Comparison of ENCODE assay signal across 15 cellular contexts in genomic region chr11:3830741-3831140, GRCh38. TPM values are rescaled to one million over a fixed set of nuclear protein-coding genes. Genes with fewer than 3 reads are reported as not detected.
DNase-seq lines count a peak whose midpoint lies in the region; ATAC-seq, FAIRE-seq and TF ChIP-seq lines count a peak whose summit lies in the region.
"Had no signal": no experiment of that assay in that cellular context is flagged by ENCODE, and none has a peak within 500 bp of the region (broad histone marks: within the 10 kb centered on the region; RNA-seq: fewer than 3 reads in every experiment).

No MANE protein-coding gene starts in this region.

- POLR2A ChIA-PET in K562 (lab: Yijun Ruan, JAX) = interaction anchor here (0.6 to 1.7 kb wide), 4 partner anchors 10 to 692 kb away, joined by 3 to 9 read pairs (median 3); partner anchors contain the start of gene RHOG

- H3K27ac ChIP-seq in K562 (ENCODE audit: extremely low read depth, low read depth, low read length) = peak overlapping the region; percentile 94

- no peak overlapping the region for H2AFZ ChIP-seq in K562 (ENCODE audit: low read depth, low read length)

- intact Hi-C loops in K562 (cut with micrococcal nuclease) = no loop called here

- no peak for TF ChIP-seq POLR2A in NB4 (IDR thresholded peaks at IDR 0.05; ENCODE audit: extremely low read depth, insufficient read length)
- no peak for TF ChIP-seq POLR2A in K562 (conservative IDR thresholded peaks at IDR 0.05)

- peaks cover 66% of the 10 kb centered on the region for H3K4me1 Mint-ChIP-seq in T-helper 1 cell treated with Interleukin-12 subunit alpha and Interleukin-12 subunit beta and Interleukin-4 antibody, amounts not matched to agents 30 μg/mL and 1 μg/mL, for 36 hours (ENCODE audit: low read depth)
- peaks cover 3% of the 10 kb centered on the region for H3K4me1 Mint-ChIP-seq in progenitor cell of endocrine pancreas (ENCODE audit: low read depth)

- H3K36me3 Mint-ChIP-seq in T-helper 1 cell treated with Interleukin-12 subunit alpha and Interleukin-12 subunit beta and Interleukin-4 antibody, amounts not matched to agents 30 μg/mL and 1 μg/mL, for 36 hours (ENCODE audit: low read depth) = peaks cover 59% of the 10 kb centered on the region
- peaks cover 10% of the 10 kb centered on the region for H3K36me3 Mint-ChIP-seq in progenitor cell of endocrine pancreas (ENCODE audit: insufficient read depth)

- H3K27me3 ChIP-seq in K562 (ENCODE audit: control insufficient read depth in 2 of 2, insufficient read depth in 2 of 2, low read length in 2 of 2) = no peaks in the 10 kb centered on the region
- H3K27me3 ChIP-seq: gastroesophageal sphincter, tibial nerve had no signal

- FAIRE-seq in K562 (lab: Jason Lieb, UNC) = no peak
- FAIRE-seq: A549 had no signal

- ATAC-seq in K562 = no peak
- no peak for ATAC-seq in GM19467 (IDR thresholded peaks at IDR 0.05; ENCODE audit: unreplicated experiment)
- ATAC-seq in HG03139 (IDR thresholded peaks at IDR 0.05; ENCODE audit: unreplicated experiment) = no peak
- ATAC-seq: A549, gastroesophageal sphincter, left cardiac atrium had no signal

- in situ Hi-C loops in K562 (cut with MboI) = no loop called here

- 92% methylated on average over 1 of the region's 1 CpG for whole genome bisulfite sequencing in K562 (ENCODE audit: insufficient coverage, low coverage, missing lambda C conversion rate)

- no peaks in the 10 kb centered on the region for H3K27me3 Mint-ChIP-seq in T-helper 1 cell treated with Interleukin-12 subunit alpha and Interleukin-12 subunit beta and Interleukin-4 antibody, amounts not matched to agents 30 μg/mL and 1 μg/mL, for 36 hours (ENCODE audit: low read depth)
- H3K27me3 Mint-ChIP-seq in progenitor cell of endocrine pancreas = no peaks in the 10 kb centered on the region

- no peak for TF ChIP-seq EP300 in K562 (IDR thresholded peaks at IDR 0.05; ENCODE audit: low read length)

- no peaks in the 10 kb centered on the region for H3K9me1 ChIP-seq in K562 (ENCODE audit: control insufficient read depth, insufficient read depth, low read length)

- peak overlapping the region; percentile 4 for H3K27ac Mint-ChIP-seq in T-helper 1 cell treated with Interleukin-12 subunit alpha and Interleukin-12 subunit beta and Interleukin-4 antibody, amounts not matched to agents 30 μg/mL and 1 μg/mL, for 36 hours
- peak overlapping the region; percentile 84 for H3K27ac Mint-ChIP-seq in progenitor cell of endocrine pancreas

- H3K4me3 ChIP-seq in NB4 (ENCODE audit: low read depth, low read length) (no peak overlapping the region), K562 (no peak overlapping the region)
- H3K4me3 ChIP-seq: A549, gastroesophageal sphincter, tibial nerve had no signal

- no peak for TF ChIP-seq CTCF in NB4 (IDR thresholded peaks at IDR 0.05; ENCODE audit: low read depth, low read length)
- TF ChIP-seq CTCF in K562 (IDR thresholded peaks at IDR 0.05 in 2 of 3, conservative IDR thresholded peaks at IDR 0.05 in 1 of 3; ENCODE audit: insufficient read depth in 2 of 3, low read depth in 1 of 3, low read length in 3 of 3) = no peak
- no peak for TF ChIP-seq CTCF in progenitor cell of endocrine pancreas (IDR thresholded peaks at IDR 0.05; ENCODE audit: unreplicated experiment)

- H3K79me2 ChIP-seq in K562 (ENCODE audit: control insufficient read depth, insufficient read depth, low read length) = peaks cover 90% of the 10 kb centered on the region

- H3K9me3 Mint-ChIP-seq in T-helper 1 cell treated with Interleukin-12 subunit alpha and Interleukin-12 subunit beta and Interleukin-4 antibody, amounts not matched to agents 30 μg/mL and 1 μg/mL, for 36 hours = no peaks in the 10 kb centered on the region
- no peaks in the 10 kb centered on the region for H3K9me3 Mint-ChIP-seq in progenitor cell of endocrine pancreas (ENCODE audit: low read depth)

- no peaks in the 10 kb centered on the region for H4K20me1 ChIP-seq in K562 (replicated peaks; ENCODE audit: control insufficient read depth, insufficient read depth, low read length)

- CTCF ChIA-PET in K562 (lab: Yijun Ruan, JAX; ENCODE audit: low intra/inter-chr PET ratio) = no interaction called here

- H3K4me1 ChIP-seq in K562 (replicated peaks in 1 of 2; ENCODE audit: control insufficient read depth in 2 of 2, insufficient read depth in 2 of 2, low read length in 2 of 2) = peaks cover 47 to 60% of the 10 kb centered on the region in 2 experiments

- no peak for TF ChIP-seq RAD21 in K562 (CRISPR knock-in tag; conservative IDR thresholded peaks at IDR 0.05 in 1 of 2, IDR thresholded peaks at IDR 0.05 in 1 of 2)

- no TSS peak for BruUV-seq in K562 (replicated peaks; lab: Mats Ljungman, UMichigan)

- peaks cover 90% of the 10 kb centered on the region for H3K36me3 ChIP-seq in K562 (ENCODE audit: control insufficient read depth, insufficient read depth, low read length)

- H3K9me3 ChIP-seq in K562 (replicated peaks; ENCODE audit: control insufficient read depth, insufficient read depth, low read depth, low read length) = no peaks in the 10 kb centered on the region
- H3K9me3 ChIP-seq: A549, gastroesophageal sphincter, tibial nerve had no signal

- peak overlapping the region; percentile 82; the same call in 1 of the 2 replicates for H3K4me2 ChIP-seq in K562 (ENCODE audit: insufficient read depth, low read length)
- H3K4me2 ChIP-seq: A549 had no signal

- DNase-seq in T-helper 1 cell (no peak), NB4 (ENCODE audit: low read depth) (peak; percentile 51), K562 (ENCODE audit: extremely low read depth in 1 of 4, low spot score in 3 of 4) (peak in 1 of 4 experiments; percentile 4), progenitor cell of endocrine pancreas (ENCODE audit: low spot score, unreplicated experiment) (no peak), retina (no peak)
- DNase-seq: Karpas-422, left cardiac atrium, NCI-H2107 had no signal

- peak overlapping the region in 1 of 2 experiments; percentile 31; a peak in 1 of 4 replicates for H3K9ac ChIP-seq in K562 (ENCODE audit: insufficient read depth in 1 of 2, low read depth in 2 of 2, low read length in 2 of 2)

- H3K4me3 Mint-ChIP-seq in T-helper 1 cell treated with Interleukin-12 subunit alpha and Interleukin-12 subunit beta and Interleukin-4 antibody, amounts not matched to agents 30 μg/mL and 1 μg/mL, for 36 hours = no peak overlapping the region
- H3K4me3 Mint-ChIP-seq in progenitor cell of endocrine pancreas (ENCODE audit: low read depth) = no peak overlapping the region

RNA-seq across cellular contexts. Expression of gene RHOG, which starts 10.0 kb away (rescaled TPM):
- 27.7 and 100.0 TPM in 2 replicates for total RNA-seq in K562 (2011; cell fraction: chromatin; rRNA removed; ENCODE audit: low replicate concordance)
- 89.7 and 100 TPM in 2 replicates for total RNA-seq in K562 (2011; cell fraction: nucleolus; rRNA removed)
- total RNA-seq in K562 (2011; cell fraction: nucleoplasm; rRNA removed) = 70.6 and 86.3 TPM in 2 replicates
- total RNA-seq in K562 (2014; rRNA removed) (80.3 and 117 TPM in 2 replicates), K562 (2014; rRNA removed; fragmentation: Illumina TruSeq; extraction: Trizol) (34.7 and 43.6 TPM in 2 replicates), K562 (2015; rRNA removed; fragmentation: Illumina TruSeq; extraction: Trizol) (70.0 and 71.8 TPM in 2 replicates), K562 (2021) (157 and 162 TPM in 2 replicates), progenitor cell of endocrine pancreas (21.4 and 25.0 TPM in 2 replicates)
- polyA plus RNA-seq in K562 (2011; rRNA removed) (112 and 121 TPM in 2 replicates), K562 (2014; fragmentation: Illumina TruSeq; extraction: Trizol) (153 and 223 TPM in 2 replicates), K562 (2014; fragmentation: Nextera tagmentation; extraction: Ambion mirVana) (10 to 100 TPM; 22.6 to 36.8 TPM), K562 (2014; rRNA removed) (134 and 159 TPM in 2 replicates)
- polyA plus RNA-seq in K562 (2011; cell fraction: cytosol; rRNA removed) = 199 and 423 TPM in 2 replicates
- 55.6 and 75.5 TPM in 2 replicates for polyA plus RNA-seq in K562 (2011; cell fraction: nucleus; rRNA removed)
- polyA plus RNA-seq in K562 (2012) = 177 and 217 TPM in 2 replicates
- polyA minus RNA-seq in K562 (2011; rRNA and poly(A)+ RNA removed) = 68.0 and 101 TPM in 2 replicates
- polyA minus RNA-seq in K562 (2011; cell fraction: cytosol; rRNA and poly(A)+ RNA removed) = 169 and 173 TPM in 2 replicates
- 39.9 and 49.1 TPM in 2 replicates for polyA minus RNA-seq in K562 (2011; cell fraction: nucleus; rRNA and poly(A)+ RNA removed)
- polyA plus RNA-seq: neural cell had no signal

RNA-seq across cellular contexts. Expression of gene PGAP2, which starts 22.4 kb away (rescaled TPM):
- 52.9 and 128 TPM in 2 replicates for total RNA-seq in K562 (2011; cell fraction: chromatin; rRNA removed; ENCODE audit: low replicate concordance)
- total RNA-seq in K562 (2011; cell fraction: nucleolus; rRNA removed) = 70.0 and 81.9 TPM in 2 replicates
- total RNA-seq in K562 (2011; cell fraction: nucleoplasm; rRNA removed) = 77.8 and 87.7 TPM in 2 replicates
- total RNA-seq in K562 (2014; rRNA removed) = 17.9 and 26.9 TPM in 2 replicates
- total RNA-seq in K562 (2014; rRNA removed; fragmentation: Illumina TruSeq; extraction: Trizol) = 18.4 and 20.2 TPM in 2 replicates
- 20.6 and 22.7 TPM in 2 replicates for total RNA-seq in K562 (2015; rRNA removed; fragmentation: Illumina TruSeq; extraction: Trizol)
- total RNA-seq in K562 (2021) = 35.2 and 38.0 TPM in 2 replicates
- polyA plus RNA-seq in K562 (2011; rRNA removed) = 47.2 and 57.2 TPM in 2 replicates
- 61.2 and 89.0 TPM in 2 replicates for polyA plus RNA-seq in K562 (2011; cell fraction: cytosol; rRNA removed)
- 177 and 185 TPM in 2 replicates for polyA plus RNA-seq in K562 (2011; cell fraction: nucleus; rRNA removed)
- 38.5 and 43.9 TPM in 2 replicates for polyA plus RNA-seq in K562 (2012)
- 46.4 and 49.7 TPM in 2 replicates for polyA plus RNA-seq in K562 (2014; fragmentation: Illumina TruSeq; extraction: Trizol)
- 10 to 100 TPM; 33.7 to 40.0 TPM for polyA plus RNA-seq in K562 (2014; fragmentation: Nextera tagmentation; extraction: Ambion mirVana)
- 31.8 and 34.9 TPM in 2 replicates for polyA plus RNA-seq in K562 (2014; rRNA removed)
- 32.7 and 40.7 TPM in 2 replicates for polyA minus RNA-seq in K562 (2011; rRNA and poly(A)+ RNA removed)
- polyA minus RNA-seq in K562 (2011; cell fraction: cytosol; rRNA and poly(A)+ RNA removed) = 16.9 and 30.9 TPM in 2 replicates
- polyA minus RNA-seq in K562 (2011; cell fraction: nucleus; rRNA and poly(A)+ RNA removed) = 18.3 and 23.0 TPM in 2 replicates
- 46.7 and 51.3 TPM in 2 replicates for total RNA-seq in progenitor cell of endocrine pancreas

RNA-seq across cellular contexts. Expression of gene STIM1, which starts 24.7 kb away (rescaled TPM):
- 148 and 250 TPM in 2 replicates for total RNA-seq in K562 (2011; cell fraction: chromatin; rRNA removed; ENCODE audit: low replicate concordance)
- total RNA-seq in K562 (2011; cell fraction: nucleolus; rRNA removed) = 183 and 205 TPM in 2 replicates
- total RNA-seq in K562 (2011; cell fraction: nucleoplasm; rRNA removed) = 147 and 198 TPM in 2 replicates
- total RNA-seq in K562 (2014; rRNA removed) (22.1 and 23.9 TPM in 2 replicates), K562 (2014; rRNA removed; fragmentation: Illumina TruSeq; extraction: Trizol) (25.8 and 28.2 TPM in 2 replicates), K562 (2015; rRNA removed; fragmentation: Illumina TruSeq; extraction: Trizol) (18.3 and 20.6 TPM in 2 replicates), K562 (2021) (50.4 and 50.5 TPM in 2 replicates), progenitor cell of endocrine pancreas (27.2 and 32.7 TPM in 2 replicates)
- polyA plus RNA-seq in K562 (2011; rRNA removed) (30.2 and 42.1 TPM in 2 replicates), K562 (2014; fragmentation: Illumina TruSeq; extraction: Trizol) (38.8 and 39.1 TPM in 2 replicates), K562 (2014; fragmentation: Nextera tagmentation; extraction: Ambion mirVana) (1 to 10 TPM; 7.7 to 8.0 TPM), K562 (2014; rRNA removed) (22.5 and 24.7 TPM in 2 replicates)
- 32.2 and 32.4 TPM in 2 replicates for polyA plus RNA-seq in K562 (2011; cell fraction: cytosol; rRNA removed)
- 47.0 and 55.3 TPM in 2 replicates for polyA plus RNA-seq in K562 (2011; cell fraction: nucleus; rRNA removed)
- polyA plus RNA-seq in K562 (2012) = 55.9 and 67.3 TPM in 2 replicates
- polyA minus RNA-seq in K562 (2011; rRNA and poly(A)+ RNA removed) = 160 and 190 TPM in 2 replicates
- 46.1 and 63.4 TPM in 2 replicates for polyA minus RNA-seq in K562 (2011; cell fraction: cytosol; rRNA and poly(A)+ RNA removed)
- polyA minus RNA-seq in K562 (2011; cell fraction: nucleus; rRNA and poly(A)+ RNA removed) = 30.4 and 55.1 TPM in 2 replicates

RNA-seq across cellular contexts. Expression of gene NUP98, which starts 33.4 kb away (rescaled TPM):
- 342 and 546 TPM in 2 replicates for total RNA-seq in K562 (2011; cell fraction: chromatin; rRNA removed; ENCODE audit: low replicate concordance)
- total RNA-seq in K562 (2011; cell fraction: nucleolus; rRNA removed) = 195 and 218 TPM in 2 replicates
- 297 and 312 TPM in 2 replicates for total RNA-seq in K562 (2011; cell fraction: nucleoplasm; rRNA removed)
- total RNA-seq in K562 (2014; rRNA removed) (143 TPM in 2 replicates), K562 (2014; rRNA removed; fragmentation: Illumina TruSeq; extraction: Trizol) (116 and 118 TPM in 2 replicates), K562 (2015; rRNA removed; fragmentation: Illumina TruSeq; extraction: Trizol) (164 and 182 TPM in 2 replicates), K562 (2021) (122 and 130 TPM in 2 replicates), progenitor cell of endocrine pancreas (80.3 and 83.4 TPM in 2 replicates)
- polyA plus RNA-seq in K562 (2011; rRNA removed) (132 and 146 TPM in 2 replicates), K562 (2014; fragmentation: Illumina TruSeq; extraction: Trizol) (196 and 197 TPM in 2 replicates), K562 (2014; fragmentation: Nextera tagmentation; extraction: Ambion mirVana) (10 to 100 TPM; 45.1 to 60.8 TPM), K562 (2014; rRNA removed) (128 and 131 TPM in 2 replicates)
- polyA plus RNA-seq in K562 (2011; cell fraction: cytosol; rRNA removed) = 259 and 340 TPM in 2 replicates
- polyA plus RNA-seq in K562 (2011; cell fraction: nucleus; rRNA removed) = 203 and 273 TPM in 2 replicates
- polyA plus RNA-seq in K562 (2012) = 80.8 and 90.3 TPM in 2 replicates
- 279 and 376 TPM in 2 replicates for polyA minus RNA-seq in K562 (2011; rRNA and poly(A)+ RNA removed)
- polyA minus RNA-seq in K562 (2011; cell fraction: cytosol; rRNA and poly(A)+ RNA removed) = 161 and 183 TPM in 2 replicates
- polyA minus RNA-seq in K562 (2011; cell fraction: nucleus; rRNA and poly(A)+ RNA removed) = 94.9 and 145 TPM in 2 replicates
